Comparison of ENCODE assay signal across 12 cellular contexts in the genomic region with DNA sequence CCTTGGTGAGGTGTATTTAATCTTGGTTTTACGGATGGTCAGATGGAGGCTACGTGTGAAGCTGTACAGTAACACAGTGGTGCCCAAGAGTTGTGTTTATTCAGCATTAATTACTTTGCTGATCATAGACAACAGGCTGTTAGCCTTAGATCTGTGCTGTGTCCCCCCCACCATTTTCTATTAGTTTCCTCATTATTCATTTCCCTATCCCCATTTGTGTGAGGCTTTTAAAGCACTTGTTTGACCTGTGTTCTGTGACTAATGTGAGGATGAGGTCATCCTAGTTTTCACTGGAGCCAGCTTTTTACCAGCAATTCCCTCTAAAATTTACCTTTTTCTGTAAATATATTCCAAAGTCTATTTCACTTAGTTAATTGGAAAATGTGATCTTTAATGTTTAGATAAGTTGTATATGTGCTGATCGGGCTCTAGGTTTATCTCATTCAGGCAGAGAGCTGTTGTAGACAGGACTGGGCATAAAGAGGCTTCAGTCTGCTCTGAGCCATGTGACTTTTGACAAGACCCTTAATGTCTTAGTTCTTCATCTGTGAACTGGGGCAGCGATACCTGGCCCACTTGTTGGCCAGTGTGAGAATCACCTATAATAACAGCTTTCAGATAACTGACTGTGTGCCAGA. TPM values are rescaled to one million over a fixed set of nuclear protein-coding genes. Genes with fewer than 3 reads are reported as not detected.
DNase-seq lines count a peak whose midpoint lies in the region; ATAC-seq, FAIRE-seq and TF ChIP-seq lines count a peak whose summit lies in the region.
"Had no signal": no experiment of that assay in that cellular context is flagged by ENCODE, and none has a peak within 500 bp of the region (broad histone marks: within the 10 kb centered on the region; RNA-seq: fewer than 3 reads in every experiment).

No MANE protein-coding gene starts in this region.

- ATAC-seq in GM23338 = no peak
- ATAC-seq in Right ventricle myocardium inferior = no peak
- ATAC-seq in HG02571 (IDR thresholded peaks at IDR 0.05; ENCODE audit: unreplicated experiment) = no peak

- DNase-seq in A673 (ENCODE audit: low spot score) = no peak
- DNase-seq in GM23338 (ENCODE audit: low spot score) = no peak
- DNase-seq in astrocyte (ENCODE audit: low read depth) = peak; percentile 37
- DNase-seq in kidney epithelial cell (ENCODE audit: low read depth) = peak; percentile 34
- DNase-seq in frontal cortex (ENCODE audit: low spot score in 2 of 2) = no peak
- no peak for DNase-seq in foreskin melanocyte
- DNase-seq in Right ventricle myocardium inferior (ENCODE audit: missing footprints) = no peak
- DNase-seq: NCI-H345 had no signal

- H3K27me3 ChIP-seq in A673 (replicated peaks; ENCODE audit: insufficient read depth, low read depth, low read length, poor library complexity) (no peaks in the 10 kb centered on the region), GM23338 (ENCODE audit: insufficient read depth) (no peaks in the 10 kb centered on the region), astrocyte (ENCODE audit: insufficient read depth, low read length) (no peaks in the 10 kb centered on the region), kidney epithelial cell (ENCODE audit: control insufficient read depth, insufficient read depth, low read length) (no peaks in the 10 kb centered on the region)
- H3K27me3 ChIP-seq: BLaER1, cardiac muscle cell had no signal

- H3K9me3 Mint-ChIP-seq in GM23338 (no peaks in the 10 kb centered on the region), astrocyte (ENCODE audit: unreplicated experiment) (no peaks in the 10 kb centered on the region)
- H3K9me3 Mint-ChIP-seq: mesothelial cell of epicardium had no signal

- CTCF ChIA-PET in A673 (lab: Charles Lee) = no interaction called here

- H3K9ac ChIP-seq in astrocyte (ENCODE audit: low read length) = peak overlapping the region; percentile 50
- H3K9ac ChIP-seq: BLaER1 had no signal

- H3K27me3 Mint-ChIP-seq in GM23338 (ENCODE audit: insufficient read depth, low read depth, poor library complexity) (peaks cover 13% of the 10 kb centered on the region), astrocyte (ENCODE audit: low read depth, unreplicated experiment) (no peaks in the 10 kb centered on the region)

- H3K9me3 ChIP-seq in A673 (ENCODE audit: low read depth, low read length, poor library complexity, severe bottlenecking) (no peaks in the 10 kb centered on the region), astrocyte (ENCODE audit: insufficient read depth, low read depth, low read length) (no peaks in the 10 kb centered on the region)
- H3K9me3 ChIP-seq: BLaER1 had no signal

- POLR2A ChIA-PET in A673 (lab: Charles Lee; ENCODE audit: low non-redundant PET) = interaction anchor here (0.6 kb wide), 1 partner anchor 91 kb away, joined by 11 read pairs; no protein-coding TSS in a partner anchor

- H4K20me1 ChIP-seq in GM23338 (replicated peaks; ENCODE audit: insufficient read depth) (peaks cover 51% of the 10 kb centered on the region), astrocyte (ENCODE audit: insufficient read depth, low read length) (peaks cover 93% of the 10 kb centered on the region)

- H2AFZ ChIP-seq in GM23338 (no peak overlapping the region), astrocyte (ENCODE audit: low read depth, low read length) (no peak overlapping the region)

- intact Hi-C loops in A673 (cut with micrococcal nuclease; ENCODE audit: unreplicated experiment) (no loop called here), Right ventricle myocardium inferior (cut with DNase I) (no loop called here)

- no peak for TF ChIP-seq CTCF in A673 (conservative IDR thresholded peaks at IDR 0.05; ENCODE audit: low read depth, low read length)
- TF ChIP-seq CTCF in GM23338 (conservative IDR thresholded peaks at IDR 0.05; ENCODE audit: low read depth in 2 of 2) = no peak
- TF ChIP-seq CTCF in astrocyte (IDR thresholded peaks at IDR 0.05; ENCODE audit: insufficient read depth, low read depth, low read length) = no peak
- no peak for TF ChIP-seq CTCF in kidney epithelial cell (IDR thresholded peaks at IDR 0.05; ENCODE audit: insufficient read depth, low read length, poor library complexity, severe bottlenecking)

- H3K4me2 ChIP-seq in GM23338 (no peak overlapping the region), astrocyte (ENCODE audit: low read length) (peak overlapping the region; percentile 32)
- H3K4me2 ChIP-seq: BLaER1 had no signal

- H3K4me3 Mint-ChIP-seq in GM23338 (no peak overlapping the region), astrocyte (ENCODE audit: unreplicated experiment) (peak overlapping the region; percentile 34)
- H3K4me3 Mint-ChIP-seq: mesothelial cell of epicardium had no signal

- H3K27ac Mint-ChIP-seq in GM23338 = peak overlapping the region; percentile 65; the same call in 1 of the 2 replicates
- peak overlapping the region; percentile 80 for H3K27ac Mint-ChIP-seq in astrocyte (ENCODE audit: unreplicated experiment)
- H3K27ac Mint-ChIP-seq: mesothelial cell of epicardium had no signal

- peaks cover 6% of the 10 kb centered on the region for H3K4me1 Mint-ChIP-seq in GM23338
- peaks cover 40% of the 10 kb centered on the region for H3K4me1 Mint-ChIP-seq in astrocyte (ENCODE audit: low read depth, unreplicated experiment)

- H3K4me3 ChIP-seq in A673 (ENCODE audit: low read depth, low read length, poor library complexity, severe bottlenecking) = no peak overlapping the region
- no peak overlapping the region for H3K4me3 ChIP-seq in GM23338
- H3K4me3 ChIP-seq in astrocyte (ENCODE audit: insufficient read depth, low read depth, low read length) = no peak overlapping the region
- H3K4me3 ChIP-seq in kidney epithelial cell (ENCODE audit: low read depth, low read length) = no peak overlapping the region
- H3K4me3 ChIP-seq: BLaER1, cardiac muscle cell had no signal

- H3K4me1 ChIP-seq in A673 (ENCODE audit: insufficient read depth, low read length, poor library complexity, severe bottlenecking) (peaks cover 2% of the 10 kb centered on the region), GM23338 (ENCODE audit: insufficient read depth) (peaks cover 9% of the 10 kb centered on the region), astrocyte (ENCODE audit: insufficient read depth, low read length) (peaks cover 37% of the 10 kb centered on the region)

- peaks cover 74% of the 10 kb centered on the region for H3K36me3 Mint-ChIP-seq in GM23338 (ENCODE audit: low read depth)
- peaks cover 19% of the 10 kb centered on the region for H3K36me3 Mint-ChIP-seq in astrocyte (ENCODE audit: low read depth, unreplicated experiment)

- FAIRE-seq in astrocyte (lab: Jason Lieb, UNC) (no peak), frontal cortex (lab: Jason Lieb, UNC) (no peak)

- peaks cover 30% of the 10 kb centered on the region for H3F3A ChIP-seq in GM23338 (replicated peaks; ENCODE audit: low read depth)

- H3K36me3 ChIP-seq in A673 (ENCODE audit: insufficient read depth, low read length, poor library complexity, severe bottlenecking) (peaks cover 67% of the 10 kb centered on the region), GM23338 (ENCODE audit: insufficient read depth) (peaks cover 45% of the 10 kb centered on the region), astrocyte (ENCODE audit: insufficient read depth, low read length) (peaks cover 13% of the 10 kb centered on the region), kidney epithelial cell (ENCODE audit: control insufficient read depth, insufficient read depth, low read length) (no peaks in the 10 kb centered on the region)

- BruUV-seq in A673 (replicated peaks; lab: Mats Ljungman, UMichigan) = TSS peak; percentile 2

- no peaks in the 10 kb centered on the region for H3K9me2 ChIP-seq in GM23338 (ENCODE audit: insufficient read depth)

- peaks cover 100% of the 10 kb centered on the region for H3K79me2 ChIP-seq in GM23338 (replicated peaks; ENCODE audit: insufficient read depth)
- H3K79me2 ChIP-seq in astrocyte (ENCODE audit: insufficient read depth, low read length) = peaks cover 97% of the 10 kb centered on the region

- H3K27ac ChIP-seq in A673 (ENCODE audit: low read depth, low read length, poor library complexity, severe bottlenecking) (no peak overlapping the region), GM23338 (ENCODE audit: low read depth) (peak overlapping the region; percentile 17; the same call in 1 of the 2 replicates), astrocyte (ENCODE audit: low read depth, low read length) (peak overlapping the region; percentile 40)
- H3K27ac ChIP-seq: BLaER1, cardiac muscle cell had no signal

TF ChIP-seq in GM23338, 12 proteins besides CTCF, POLR2A, EP300 and RAD21:
- TF ChIP-seq POLR2AphosphoS5 (IDR thresholded peaks at IDR 0.05; ENCODE audit: low read depth) (no peak), JUNB (IDR thresholded peaks at IDR 0.05; ENCODE audit: unreplicated experiment) (no peak)

RNA-seq across cellular contexts. Expression of a gene that starts 8.4 kb away (rescaled TPM):
- total RNA-seq in A673 (2021) (183 and 201 TPM in 2 replicates), astrocyte (153 and 166 TPM in 2 replicates), kidney epithelial cell (88.2 and 92.3 TPM in 2 replicates), frontal cortex (103 TPM), Right ventricle myocardium inferior (64.8 TPM)
- total RNA-seq in GM23338 (2014; rRNA removed; shearing (Covaris generic)) = 152 and 177 TPM in 2 replicates
- polyA plus RNA-seq in GM23338 (2016; fragmentation: Nextera tagmentation; extraction: Ambion mirVana) = 61.2 and 69.3 TPM in 2 replicates

RNA-seq across cellular contexts. Expression of a gene that starts 30.6 kb away (rescaled TPM):
- total RNA-seq in A673 (2021) (0.13 TPM in 1 of 2 replicates, not detected in the other), astrocyte (0.41 and 0.65 TPM in 2 replicates), kidney epithelial cell (not detected in 2 replicates), frontal cortex (not detected), Right ventricle myocardium inferior (0.43 TPM)
- total RNA-seq in GM23338 (2014; rRNA removed; shearing (Covaris generic)) = 0.35 TPM in 1 of 2 replicates, not detected in the other
- polyA plus RNA-seq in GM23338 (2016; fragmentation: Nextera tagmentation; extraction: Ambion mirVana) = not detected in 2 replicates
- total RNA-seq: cardiac muscle cell had no signal

Comparison
In these comparisons a context has a peak if more than half of its experiments do, and no peak if none do; other contexts are left out.
1. DNase-seq: peak in astrocyte (single experiment) and kidney epithelial cell (single experiment); none in A673 (single experiment), GM23338 (single experiment), frontal cortex (0 of 2), foreskin melanocyte (single experiment) and Right ventricle myocardium inferior (single experiment).